8 cellular contexts compared by ENCODE assay signal in the genomic region with DNA sequence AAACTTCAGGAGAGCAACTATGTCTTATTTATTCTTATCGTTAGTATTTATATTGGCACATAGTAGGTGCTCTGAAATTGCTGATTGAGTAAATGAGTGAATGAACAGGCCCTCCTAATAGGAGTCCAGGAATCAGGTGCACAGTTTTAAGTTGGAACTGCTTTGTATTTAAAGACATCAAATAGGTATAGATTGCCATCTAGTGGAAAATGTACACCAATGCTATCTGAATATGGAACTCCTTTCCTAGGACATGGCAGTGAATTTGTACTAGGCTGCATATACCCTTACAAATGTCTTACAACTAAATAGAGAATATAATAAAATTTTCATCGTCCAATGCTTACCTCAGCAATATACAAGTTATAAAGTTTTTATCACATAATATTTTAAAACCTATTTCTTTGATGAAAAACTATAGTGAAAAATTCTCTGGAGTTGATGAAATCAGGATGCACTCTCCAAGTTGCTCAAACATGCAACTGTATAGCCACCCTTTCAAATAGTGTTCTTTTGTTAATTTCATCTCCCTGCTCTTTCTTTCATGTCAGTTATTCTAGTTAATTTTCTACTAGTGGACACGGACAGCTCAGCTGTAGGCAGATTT.
DNase-seq lines count a peak whose midpoint lies in the region; ATAC-seq, FAIRE-seq and TF ChIP-seq lines count a peak whose summit lies in the region.

No MANE protein-coding gene starts in this region.

- H3K36me3 ChIP-seq in GM06990 (ENCODE audit: control insufficient read depth, insufficient read depth, low read length): no peaks in the 10 kb centered on the region

- no peak overlapping the region for H3K27ac Mint-ChIP-seq in glutamatergic neuron (ENCODE audit: unreplicated experiment)
- H3K27ac Mint-ChIP-seq in activated T-cell treated with anti-CD3 and anti-CD28 coated beads, Interleukin-2, amount 50 U/mL, for 72 hours: no peak overlapping the region

- ATAC-seq in GM21825 (IDR thresholded peaks at IDR 0.05; ENCODE audit: unreplicated experiment): peak; percentile 65
- ATAC-seq in activated T-cell treated with anti-CD3 and anti-CD28 coated beads, Interleukin-2, amount 50 U/mL, for 72 hours (replicated peaks in 1 of 2): no peak
- ATAC-seq in GM19452 (IDR thresholded peaks at IDR 0.05; ENCODE audit: unreplicated experiment): no peak

- no peak overlapping the region for H3K4me3 Mint-ChIP-seq in glutamatergic neuron (ENCODE audit: unreplicated experiment)
- H3K4me3 Mint-ChIP-seq in activated T-cell treated with anti-CD3 and anti-CD28 coated beads, Interleukin-2, amount 50 U/mL, for 72 hours: no peak overlapping the region

- H3K9me3 Mint-ChIP-seq in glutamatergic neuron (ENCODE audit: unreplicated experiment): no peaks in the 10 kb centered on the region
- no peaks in the 10 kb centered on the region for H3K9me3 Mint-ChIP-seq in activated T-cell treated with anti-CD3 and anti-CD28 coated beads, Interleukin-2, amount 50 U/mL, for 72 hours

- no peak overlapping the region for H3K4me3 ChIP-seq in GM06990 (replicated peaks; ENCODE audit: low read depth, low read length)

- H3K36me3 Mint-ChIP-seq in glutamatergic neuron (ENCODE audit: unreplicated experiment): no peaks in the 10 kb centered on the region
- no peaks in the 10 kb centered on the region for H3K36me3 Mint-ChIP-seq in activated T-cell treated with anti-CD3 and anti-CD28 coated beads, Interleukin-2, amount 50 U/mL, for 72 hours (ENCODE audit: insufficient read depth in 2 of 2)

- no peaks in the 10 kb centered on the region for H3K4me1 Mint-ChIP-seq in glutamatergic neuron (ENCODE audit: low read depth, unreplicated experiment)
- H3K4me1 Mint-ChIP-seq in activated T-cell treated with anti-CD3 and anti-CD28 coated beads, Interleukin-2, amount 50 U/mL, for 72 hours (ENCODE audit: low read depth): no peaks in the 10 kb centered on the region

- no peaks in the 10 kb centered on the region for H3K27me3 Mint-ChIP-seq in glutamatergic neuron (ENCODE audit: unreplicated experiment)
- H3K27me3 Mint-ChIP-seq in activated T-cell treated with anti-CD3 and anti-CD28 coated beads, Interleukin-2, amount 50 U/mL, for 72 hours (ENCODE audit: low read depth): no peaks in the 10 kb centered on the region

- H3K27me3 ChIP-seq in GM06990 (replicated peaks; ENCODE audit: control insufficient read depth, insufficient read depth, low read length): no peaks in the 10 kb centered on the region

- TF ChIP-seq CTCF in GM06990 (IDR thresholded peaks at IDR 0.05; ENCODE audit: insufficient read depth, low read length, poor library complexity, severe bottlenecking): peak; percentile 52
- TF ChIP-seq CTCF in LNCAP (IDR thresholded peaks at IDR 0.05): peak; percentile 70
- TF ChIP-seq CTCF in glutamatergic neuron (IDR thresholded peaks at IDR 0.05; ENCODE audit: partially characterized antibody, unreplicated experiment): peak; percentile 30

- DNase-seq in GM06990 (ENCODE audit: extremely low read depth, insufficient read length) (no peak), SK-N-DZ (ENCODE audit: low spot score) (peak; percentile 47), glutamatergic neuron (no peak), urothelium cell line (ENCODE audit: low spot score) (peak; percentile 21)
- no peak for DNase-seq in activated T-cell treated with anti-CD3 and anti-CD28 coated beads, Interleukin-2, amount 50 U/mL, for 72 hours

- FAIRE-seq in urothelium cell line (lab: Jason Lieb, UNC): no peak

Comparison
In these comparisons a context has a peak if more than half of its experiments do, and no peak if none do; other contexts are left out.
1. DNase-seq: peak in SK-N-DZ (single experiment) and urothelium cell line (single experiment); none in GM06990 (single experiment), glutamatergic neuron (single experiment) and activated T-cell treated with anti-CD3 and anti-CD28 coated beads, Interleukin-2, amount 50 U/mL, for 72 hours (0 of 2).
2. Peak in every context shown above with its lines, with median percentiles within 50 percentile points of each other: CTCF ChIP-seq.